18 cellular contexts compared by ENCODE assay signal in genomic region chr3:110016235-110016634, GRCh38.
DNase-seq lines count a peak whose midpoint lies in the region; ATAC-seq and TF ChIP-seq lines count a peak whose summit lies in the region.
"Had no signal": no experiment of that assay in that cellular context is flagged by ENCODE, and none has a peak within 500 bp of the region (broad histone marks: within the 10 kb centered on the region; RNA-seq: fewer than 3 reads in every experiment).

No MANE protein-coding gene starts in this region.

- H3K27ac ChIP-seq in iPS-18a (ENCODE audit: low read length) = peak overlapping the region; percentile 6
- H3K27ac ChIP-seq in OCI-LY7 (ENCODE audit: low read depth, low read length, poor library complexity, severe bottlenecking) = no peak overlapping the region
- H3K27ac ChIP-seq: gastroesophageal sphincter had no signal

- intact Hi-C loops in OCI-LY7 (cut with micrococcal nuclease; ENCODE audit: unreplicated experiment) = no loop called here

- H3K4me1 ChIP-seq in iPS-18a (ENCODE audit: control insufficient read depth, low read depth, low read length) = peaks cover 29% of the 10 kb centered on the region
- H3K4me1 ChIP-seq in OCI-LY7 (ENCODE audit: insufficient read depth, low read length, poor library complexity, severe bottlenecking) = no peaks in the 10 kb centered on the region

- no peaks in the 10 kb centered on the region for H3K9me3 ChIP-seq in iPS-18a (ENCODE audit: control insufficient read depth, low read depth, low read length)
- H3K9me3 ChIP-seq in OCI-LY7 (ENCODE audit: low read length) = no peaks in the 10 kb centered on the region
- H3K9me3 ChIP-seq: gastroesophageal sphincter had no signal

- peak overlapping the region in 1 of 2 donors; percentile 66 for H3K27ac Mint-ChIP-seq in T-cell
- H3K27ac Mint-ChIP-seq in stimulated activated effector memory CD8-positive, alpha-beta T cell treated with anti-CD3 and anti-CD28 coated beads, Interleukin-12 subunit alpha, Interleukin-12 subunit beta, amount 100 ng/mL, for 72 hours = no peak overlapping the region
- H3K27ac Mint-ChIP-seq: activated T-helper 17 cell treated with anti-CD3 and anti-CD28 coated beads, Interleukin-2, amount 50 U/mL, for 72 hours; IgD-negative memory B cell; nephron had no signal

- H3K4me3 ChIP-seq in iPS-18a (ENCODE audit: low read length) = no peak overlapping the region
- H3K4me3 ChIP-seq in retinal pigment epithelial cell (ENCODE audit: low read length) = no peak overlapping the region
- no peak overlapping the region for H3K4me3 ChIP-seq in foreskin fibroblast (ENCODE audit: low read depth in 1 of 2, low read length in 2 of 2)
- H3K4me3 ChIP-seq in OCI-LY7 (ENCODE audit: low read depth, low read length, poor library complexity, severe bottlenecking) = no peak overlapping the region
- H3K4me3 ChIP-seq: gastroesophageal sphincter had no signal

- POLR2A ChIA-PET in T-cell (lab: Charles Lee) = no interaction called here
- POLR2A ChIA-PET in OCI-LY7 (lab: Charles Lee) = no interaction called here

- peak in 1 of 34 experiments; percentile 2 for DNase-seq in T-cell
- peak; percentile 9 for DNase-seq in retinal pigment epithelial cell (ENCODE audit: low read depth)
- DNase-seq in omental fat pad (ENCODE audit: low spot score) = no peak
- DNase-seq in foreskin fibroblast = no peak
- DNase-seq in stimulated activated effector memory CD8-positive, alpha-beta T cell treated with anti-CD3 and anti-CD28 coated beads, Interleukin-12 subunit alpha, Interleukin-12 subunit beta, amount 100 ng/mL, for 72 hours (ENCODE audit: low spot score in 2 of 2) = no peak
- DNase-seq in OCI-LY7 (ENCODE audit: low spot score) = no peak
- DNase-seq: amniotic stem cell; COR-L47; MV-4-11; NCI-H2081; NCI-H510A treated with DMSO at 0.1 percent for 48 hours; stimulated activated CD4-positive, alpha-beta T cell treated with anti-CD3 and anti-CD28 coated beads, Interleukin-1b, Interleukin-23, amount 100 ng/mL, for 48 hours had no signal

- H3K36me3 Mint-ChIP-seq in T-cell = no peaks in the 10 kb centered on the region
- H3K36me3 Mint-ChIP-seq in stimulated activated effector memory CD8-positive, alpha-beta T cell treated with anti-CD3 and anti-CD28 coated beads, Interleukin-12 subunit alpha, Interleukin-12 subunit beta, amount 100 ng/mL, for 72 hours = no peaks in the 10 kb centered on the region

- no peaks in the 10 kb centered on the region for H3K27me3 ChIP-seq in iPS-18a (ENCODE audit: control insufficient read depth, insufficient read depth, low read length)
- H3K27me3 ChIP-seq: gastroesophageal sphincter had no signal

- no peak overlapping the region for H2AFZ ChIP-seq in OCI-LY7 (ENCODE audit: low read length)

- no peak overlapping the region for H3K4me2 ChIP-seq in OCI-LY7 (ENCODE audit: low read length)

- H3K9me2 ChIP-seq in OCI-LY7 (ENCODE audit: insufficient read depth, low read length) = no peaks in the 10 kb centered on the region

- H3K79me2 ChIP-seq in OCI-LY7 (ENCODE audit: insufficient read depth, low read depth, low read length) = no peaks in the 10 kb centered on the region

- H3K9ac ChIP-seq in iPS-18a (ENCODE audit: low read length) = no peak overlapping the region

- no TSS peak for BruUV-seq in OCI-LY7 (replicated peaks; lab: Mats Ljungman, UMichigan)

- ATAC-seq in GM21390 (IDR thresholded peaks at IDR 0.05; ENCODE audit: unreplicated experiment) = peak; percentile 25
- peak in 1 of 4 experiments; percentile 42 for ATAC-seq in T-cell (replicated peaks in 1 of 4)
- ATAC-seq in omental fat pad (ENCODE audit: low FRiP score) = no peak
- no peak for ATAC-seq in stimulated activated effector memory CD8-positive, alpha-beta T cell treated with anti-CD3 and anti-CD28 coated beads, Interleukin-12 subunit alpha, Interleukin-12 subunit beta, amount 100 ng/mL, for 72 hours
- ATAC-seq: gastroesophageal sphincter had no signal

- CTCF ChIA-PET in T-cell (lab: Charles Lee) = no interaction called here
- CTCF ChIA-PET in OCI-LY7 (lab: Charles Lee; ENCODE audit: unreplicated experiment) = no interaction called here

- H4K20me1 ChIP-seq in OCI-LY7 (ENCODE audit: insufficient read depth, low read length) = no peaks in the 10 kb centered on the region

- peak overlapping the region in 2 of 3 donors; percentile 17 to 44 for H3K4me3 Mint-ChIP-seq in T-cell
- H3K4me3 Mint-ChIP-seq in stimulated activated effector memory CD8-positive, alpha-beta T cell treated with anti-CD3 and anti-CD28 coated beads, Interleukin-12 subunit alpha, Interleukin-12 subunit beta, amount 100 ng/mL, for 72 hours = no peak overlapping the region
- H3K4me3 Mint-ChIP-seq: activated T-helper 17 cell treated with anti-CD3 and anti-CD28 coated beads, Interleukin-2, amount 50 U/mL, for 72 hours; IgD-negative memory B cell; nephron had no signal

- no peaks in the 10 kb centered on the region for H3K36me3 ChIP-seq in iPS-18a (ENCODE audit: control insufficient read depth, low read depth, low read length)
- H3K36me3 ChIP-seq in OCI-LY7 (ENCODE audit: insufficient read depth, low read length) = no peaks in the 10 kb centered on the region
- H3K36me3 ChIP-seq: gastroesophageal sphincter had no signal

- H3K9me3 Mint-ChIP-seq in T-cell = peaks cover 0 to 2% (median 0%) of the 10 kb centered on the region in 3 donors
- peaks cover 2% of the 10 kb centered on the region for H3K9me3 Mint-ChIP-seq in stimulated activated effector memory CD8-positive, alpha-beta T cell treated with anti-CD3 and anti-CD28 coated beads, Interleukin-12 subunit alpha, Interleukin-12 subunit beta, amount 100 ng/mL, for 72 hours
- H3K9me3 Mint-ChIP-seq: activated T-helper 17 cell treated with anti-CD3 and anti-CD28 coated beads, Interleukin-2, amount 50 U/mL, for 72 hours had no signal

- TF ChIP-seq CTCF in retinal pigment epithelial cell (conservative IDR thresholded peaks at IDR 0.05; ENCODE audit: low read depth, low read length) (no peak), omental fat pad (IDR thresholded peaks at IDR 0.05) (no peak), foreskin fibroblast (IDR thresholded peaks at IDR 0.05; ENCODE audit: low read depth, low read length) (no peak), OCI-LY7 (conservative IDR thresholded peaks at IDR 0.05; ENCODE audit: low read length) (no peak)

- H3K27me3 Mint-ChIP-seq in T-cell = peaks cover 0 to 4% of the 10 kb centered on the region in 2 donors
- H3K27me3 Mint-ChIP-seq: activated T-helper 17 cell treated with anti-CD3 and anti-CD28 coated beads, Interleukin-2, amount 50 U/mL, for 72 hours; IgD-negative memory B cell had no signal

- peaks cover 0 to 17% (median 14%) of the 10 kb centered on the region in 3 donors for H3K4me1 Mint-ChIP-seq in T-cell
- H3K4me1 Mint-ChIP-seq in stimulated activated effector memory CD8-positive, alpha-beta T cell treated with anti-CD3 and anti-CD28 coated beads, Interleukin-12 subunit alpha, Interleukin-12 subunit beta, amount 100 ng/mL, for 72 hours = peaks cover 6% of the 10 kb centered on the region
- H3K4me1 Mint-ChIP-seq: activated T-helper 17 cell treated with anti-CD3 and anti-CD28 coated beads, Interleukin-2, amount 50 U/mL, for 72 hours; IgD-negative memory B cell; nephron had no signal
